Comparison of ENCODE assay signal across 8 cellular contexts in the genomic region with DNA sequence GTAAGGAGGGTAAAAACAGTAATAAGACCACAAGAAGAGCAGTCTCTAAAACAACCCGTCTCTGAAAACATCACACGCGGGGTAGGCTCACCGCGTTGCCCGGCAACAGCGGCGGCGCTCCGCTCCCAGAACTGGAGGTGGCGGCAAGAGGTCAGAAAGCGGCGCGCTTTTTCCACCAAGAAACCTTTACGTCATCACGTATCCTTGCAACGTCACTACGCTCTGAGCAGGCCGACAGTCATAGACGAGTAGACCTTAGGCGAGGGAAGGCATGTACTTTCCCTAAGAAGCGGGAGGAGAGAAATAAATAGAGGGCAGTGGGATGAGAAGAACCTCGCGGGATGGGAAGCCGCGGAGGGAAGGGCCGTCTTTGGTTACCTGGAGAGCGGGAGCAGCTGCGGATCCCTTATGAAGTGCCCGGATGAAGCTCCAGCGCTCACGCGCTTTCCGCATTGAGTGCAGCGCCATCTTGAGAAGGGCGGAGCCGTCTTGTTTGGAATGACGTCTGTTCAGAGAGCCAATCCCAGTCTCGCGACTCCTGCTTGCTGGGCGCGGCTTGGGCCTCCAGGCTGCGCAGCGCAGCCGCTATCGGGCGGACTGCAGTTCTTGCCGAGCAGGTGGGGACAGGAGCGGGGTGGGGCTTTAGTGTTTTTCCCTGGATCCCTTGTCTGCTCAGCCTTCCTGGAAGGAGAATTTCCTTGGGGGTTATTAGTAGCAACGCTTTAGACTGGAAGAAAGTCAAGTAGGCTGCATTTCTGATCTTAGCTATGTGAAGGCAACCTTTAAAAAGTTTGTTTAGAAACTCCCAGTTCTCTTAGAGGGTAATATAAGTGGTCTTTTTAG. TPM values are rescaled to one million over a fixed set of nuclear protein-coding genes. Genes with fewer than 3 reads are reported as not detected.
DNase-seq lines count a peak whose midpoint lies in the region; ATAC-seq and TF ChIP-seq lines count a peak whose summit lies in the region.

Gene WARS2 (minus strand): TSS at position 477 of the 843 bp plus-strand sequence. CDS start 9 bp downstream, at position 468.

- no peaks in the 10 kb centered on the region for H3K9me3 Mint-ChIP-seq in activated T-helper 2 cell treated with anti-CD3 and anti-CD28 coated beads, Interferon-gamma antibody, Interleukin-2, Interleukin-4, amounts not matched to agents 10 μg/mL and 5 μg/mL and 100 μg/mL, durations not matched to agents 14 hours and 24 hours and 36 hours
- no peaks in the 10 kb centered on the region for H3K9me3 Mint-ChIP-seq in natural killer cell treated with Interleukin-12 subunit alpha and Interleukin-12 subunit beta and Interleukin-15 and Interleukin-18, amount 100 ng/mL, for 72 hours

- peaks cover 24% of the 10 kb centered on the region for H3K4me1 Mint-ChIP-seq in activated T-helper 2 cell treated with anti-CD3 and anti-CD28 coated beads, Interferon-gamma antibody, Interleukin-2, Interleukin-4, amounts not matched to agents 10 μg/mL and 5 μg/mL and 100 μg/mL, durations not matched to agents 14 hours and 24 hours and 36 hours (ENCODE audit: low read depth)
- H3K4me1 Mint-ChIP-seq in natural killer cell treated with Interleukin-12 subunit alpha and Interleukin-12 subunit beta and Interleukin-15 and Interleukin-18, amount 100 ng/mL, for 72 hours (ENCODE audit: low read depth in 2 of 2) = peaks cover 13 to 16% of the 10 kb centered on the region in 2 donors

- H2AFZ ChIP-seq in Loucy (ENCODE audit: low read length) = peak within 1 kb of the TSS; percentile 90

- H3K4me3 Mint-ChIP-seq in activated T-helper 2 cell treated with anti-CD3 and anti-CD28 coated beads, Interferon-gamma antibody, Interleukin-2, Interleukin-4, amounts not matched to agents 10 μg/mL and 5 μg/mL and 100 μg/mL, durations not matched to agents 14 hours and 24 hours and 36 hours (ENCODE audit: low read depth) = no peak within 1 kb of the TSS
- H3K4me3 Mint-ChIP-seq in natural killer cell treated with Interleukin-12 subunit alpha and Interleukin-12 subunit beta and Interleukin-15 and Interleukin-18, amount 100 ng/mL, for 72 hours = no peak within 1 kb of the TSS

- peak; percentile 98 for DNase-seq in ELR (ENCODE audit: low read depth)
- peak; percentile 88 for DNase-seq in H7
- DNase-seq in RWPE2 (ENCODE audit: low spot score) = peak; percentile 94
- peak; percentile 92 for DNase-seq in activated T-helper 2 cell treated with anti-CD3 and anti-CD28 coated beads, Interferon-gamma antibody, Interleukin-2, Interleukin-4, amounts not matched to agents 10 μg/mL and 5 μg/mL and 100 μg/mL, durations not matched to agents 14 hours and 24 hours and 36 hours (ENCODE audit: low spot score)
- peak; percentile 98 for DNase-seq in fibroblast of the aortic adventitia (ENCODE audit: low read depth)
- DNase-seq in natural killer cell treated with Interleukin-12 subunit alpha and Interleukin-12 subunit beta and Interleukin-15 and Interleukin-18, amount 100 ng/mL, for 72 hours (ENCODE audit: low spot score) = peak; percentile 95
- DNase-seq in stimulated activated naive CD8-positive, alpha-beta T cell treated with anti-CD3 and anti-CD28 coated beads, Interleukin-15, Interleukin-2, amounts not matched to agents 100 U/mL and 50 U/mL, for 24 hours = peak; percentile 89

- peak within 1 kb of the TSS; percentile 84 for H3K4me2 ChIP-seq in Loucy (ENCODE audit: low read depth, low read length, poor library complexity, severe bottlenecking)

- H3K9me3 ChIP-seq in Loucy (ENCODE audit: insufficient read depth, low read depth, low read length) (no peaks in the 10 kb centered on the region), RWPE2 (ENCODE audit: severe bottlenecking) (no peaks in the 10 kb centered on the region)

- TF ChIP-seq CTCF in Loucy (conservative IDR thresholded peaks at IDR 0.05; ENCODE audit: low read length) = no peak
- TF ChIP-seq CTCF in RWPE2 (IDR thresholded peaks at IDR 0.05; ENCODE audit: poor library complexity, severe bottlenecking) = no peak
- peak; percentile 20 for TF ChIP-seq CTCF in fibroblast of the aortic adventitia (IDR thresholded peaks at IDR 0.05; ENCODE audit: insufficient read depth, low read length)

- no peak within 1 kb of the TSS for H3K27ac Mint-ChIP-seq in activated T-helper 2 cell treated with anti-CD3 and anti-CD28 coated beads, Interferon-gamma antibody, Interleukin-2, Interleukin-4, amounts not matched to agents 10 μg/mL and 5 μg/mL and 100 μg/mL, durations not matched to agents 14 hours and 24 hours and 36 hours
- H3K27ac Mint-ChIP-seq in natural killer cell treated with Interleukin-12 subunit alpha and Interleukin-12 subunit beta and Interleukin-15 and Interleukin-18, amount 100 ng/mL, for 72 hours = no peak within 1 kb of the TSS

- intact Hi-C loops in activated T-helper 2 cell treated with anti-CD3 and anti-CD28 coated beads, Interferon-gamma antibody, Interleukin-2, Interleukin-4, amounts not matched to agents 10 μg/mL and 5 μg/mL and 100 μg/mL, durations not matched to agents 14 hours and 24 hours and 36 hours (cut with micrococcal nuclease) = no loop called here

- no peaks in the 10 kb centered on the region for H3F3A ChIP-seq in Loucy (ENCODE audit: low read depth)

- H3K27me3 ChIP-seq in H7 (ENCODE audit: control insufficient read depth, insufficient read depth, low read length) = no peaks in the 10 kb centered on the region
- H3K27me3 ChIP-seq in Loucy (ENCODE audit: insufficient read depth, low read length, poor library complexity, severe bottlenecking) = no peaks in the 10 kb centered on the region
- no peaks in the 10 kb centered on the region for H3K27me3 ChIP-seq in RWPE2 (ENCODE audit: insufficient read depth, poor library complexity, severe bottlenecking)

- peak; percentile 97 for ATAC-seq in RWPE2 (ENCODE audit: low read depth)
- peak; percentile 96 for ATAC-seq in natural killer cell treated with Interleukin-12 subunit alpha and Interleukin-12 subunit beta and Interleukin-15 and Interleukin-18, amount 100 ng/mL, for 72 hours
- peak; percentile 97 for ATAC-seq in stimulated activated naive CD8-positive, alpha-beta T cell treated with anti-CD3 and anti-CD28 coated beads, Interleukin-15, Interleukin-2, amounts not matched to agents 100 U/mL and 50 U/mL, for 24 hours

- peaks cover 50% of the 10 kb centered on the region for H3K4me1 ChIP-seq in Loucy (ENCODE audit: insufficient read depth, low read length, poor library complexity, severe bottlenecking)
- peaks cover 19% of the 10 kb centered on the region for H3K4me1 ChIP-seq in RWPE2 (ENCODE audit: insufficient read depth, poor library complexity, severe bottlenecking)

- H3K79me2 ChIP-seq in Loucy (ENCODE audit: insufficient read depth, low read length) = peaks cover 22% of the 10 kb centered on the region

- H3K9me2 ChIP-seq in Loucy (replicated peaks; ENCODE audit: low read depth, low read length) = no peaks in the 10 kb centered on the region

- no peaks in the 10 kb centered on the region for H3K36me3 ChIP-seq in H7 (replicated peaks; ENCODE audit: control insufficient read depth, insufficient read depth, low read length)
- H3K36me3 ChIP-seq in Loucy (ENCODE audit: insufficient read depth, low read length) = no peaks in the 10 kb centered on the region
- peaks cover 8% of the 10 kb centered on the region; the same call in 1 of the 2 replicates for H3K36me3 ChIP-seq in RWPE2 (ENCODE audit: low read depth)

- H4K20me1 ChIP-seq in Loucy (ENCODE audit: insufficient read depth, low read length, poor library complexity, severe bottlenecking) = no peaks in the 10 kb centered on the region

- peak within 1 kb of the TSS; percentile 62 for H3K27ac ChIP-seq in RWPE2 (ENCODE audit: poor library complexity, severe bottlenecking)

- peak within 1 kb of the TSS; percentile 83 for H3K9ac ChIP-seq in Loucy (ENCODE audit: low read depth, low read length, poor library complexity, severe bottlenecking)

- peaks cover 22% of the 10 kb centered on the region for H3K36me3 Mint-ChIP-seq in activated T-helper 2 cell treated with anti-CD3 and anti-CD28 coated beads, Interferon-gamma antibody, Interleukin-2, Interleukin-4, amounts not matched to agents 10 μg/mL and 5 μg/mL and 100 μg/mL, durations not matched to agents 14 hours and 24 hours and 36 hours (ENCODE audit: low read depth)
- H3K36me3 Mint-ChIP-seq in natural killer cell treated with Interleukin-12 subunit alpha and Interleukin-12 subunit beta and Interleukin-15 and Interleukin-18, amount 100 ng/mL, for 72 hours = no peaks in the 10 kb centered on the region

- H3K4me3 ChIP-seq in H7 (ENCODE audit: insufficient read depth, low read depth, low read length) (peak within 1 kb of the TSS; percentile 56), Loucy (ENCODE audit: low read length, poor library complexity, severe bottlenecking) (peak within 1 kb of the TSS; percentile 77), RWPE2 (ENCODE audit: severe bottlenecking) (peak within 1 kb of the TSS; percentile 51), fibroblast of the aortic adventitia (ENCODE audit: low read depth, low read length) (peak within 1 kb of the TSS; percentile 92)

- no peaks in the 10 kb centered on the region for H3K27me3 Mint-ChIP-seq in activated T-helper 2 cell treated with anti-CD3 and anti-CD28 coated beads, Interferon-gamma antibody, Interleukin-2, Interleukin-4, amounts not matched to agents 10 μg/mL and 5 μg/mL and 100 μg/mL, durations not matched to agents 14 hours and 24 hours and 36 hours (ENCODE audit: low read depth)
- no peaks in the 10 kb centered on the region for H3K27me3 Mint-ChIP-seq in natural killer cell treated with Interleukin-12 subunit alpha and Interleukin-12 subunit beta and Interleukin-15 and Interleukin-18, amount 100 ng/mL, for 72 hours

RNA-seq across cellular contexts. Expression of gene WARS2, which starts in this region (rescaled TPM):
- total RNA-seq in H7 (2014; rRNA removed; shearing (Covaris generic)) = 19.2 and 25.0 TPM in 2 replicates
- total RNA-seq in activated T-helper 2 cell treated with anti-CD3 and anti-CD28 coated beads, Interferon-gamma antibody, Interleukin-2, Interleukin-4, amounts not matched to agents 10 μg/mL and 5 μg/mL and 100 μg/mL, durations not matched to agents 14 hours and 24 hours and 36 hours = 19.4 and 20.1 TPM in 2 replicates
- total RNA-seq in fibroblast of the aortic adventitia (ENCODE audit: low replicate concordance) = 21.7 and 22.5 TPM in 2 replicates
- total RNA-seq in natural killer cell treated with Interleukin-12 subunit alpha and Interleukin-12 subunit beta and Interleukin-15 and Interleukin-18, amount 100 ng/mL, for 72 hours = 10 to 100 TPM; 14.3 to 17.1 TPM

Comparison
In these comparisons a context has a peak if more than half of its experiments do, and no peak if none do; other contexts are left out.
1. Peak in every context shown above with its lines: DNase-seq, ATAC-seq, H3K4me3 ChIP-seq and H3K27ac ChIP-seq.